8 cellular contexts compared by ENCODE assay signal in the genomic region with DNA sequence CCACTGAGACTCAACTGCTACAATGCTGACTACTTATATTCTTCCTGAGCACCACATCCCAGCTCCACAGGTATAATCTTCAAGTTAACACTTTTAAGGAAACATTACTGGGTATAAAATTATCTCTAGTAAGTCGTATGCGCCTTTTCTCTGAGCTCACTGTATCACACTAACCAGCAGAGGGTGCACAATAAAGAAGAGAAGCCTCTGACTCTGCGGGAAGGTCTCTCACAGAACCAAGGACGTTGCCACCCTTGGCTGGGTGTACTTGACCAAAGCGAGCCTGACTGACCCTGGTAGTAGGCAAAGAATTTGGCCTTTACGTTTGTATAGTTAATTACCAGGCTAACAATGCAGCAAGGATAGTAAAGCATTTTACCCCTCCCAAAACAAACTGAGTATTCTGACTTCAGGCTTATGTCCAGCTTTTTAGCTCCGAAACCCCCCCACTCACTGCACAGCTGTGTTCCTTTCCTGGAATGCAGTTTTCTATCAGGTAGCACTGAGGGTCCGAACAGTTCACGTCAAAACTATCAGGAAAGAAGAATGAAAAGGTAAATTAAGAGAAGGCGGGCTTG. TPM values are rescaled to one million over a fixed set of nuclear protein-coding genes. Genes with fewer than 3 reads are reported as not detected.
DNase-seq lines count a peak whose midpoint lies in the region; ATAC-seq and TF ChIP-seq lines count a peak whose summit lies in the region.

BTBD18 (minus strand) TSS at position 144 of the 578 bp plus-strand sequence. CDS start 631 bp downstream, outside the sequence.

- H3K4me2 ChIP-seq in DND-41 (ENCODE audit: insufficient read depth, low read length): no peak within 1 kb of the TSS

- no peak within 1 kb of the TSS for H3K27ac ChIP-seq in DND-41 (ENCODE audit: low read length)
- no peak within 1 kb of the TSS for H3K27ac ChIP-seq in foreskin keratinocyte
- H3K27ac ChIP-seq in psoas muscle: no peak within 1 kb of the TSS

- H3K4me1 ChIP-seq in DND-41 (ENCODE audit: insufficient read depth, low read length) (no peaks in the 10 kb centered on the region), foreskin keratinocyte (no peaks in the 10 kb centered on the region), psoas muscle (no peaks in the 10 kb centered on the region)

- no peaks in the 10 kb centered on the region for H4K20me1 ChIP-seq in DND-41 (ENCODE audit: insufficient read depth, low read length)

- TF ChIP-seq CTCF in DND-41 (IDR thresholded peaks at IDR 0.05; ENCODE audit: borderline replicate concordance, extremely low read depth, low read length, poor library complexity, severe bottlenecking): peak; percentile 58
- peak; percentile 72 for TF ChIP-seq CTCF in foreskin keratinocyte (conservative IDR thresholded peaks at IDR 0.05)
- peak; percentile 40 for TF ChIP-seq CTCF in psoas muscle (IDR thresholded peaks at IDR 0.05)

- H3K36me3 ChIP-seq in DND-41 (ENCODE audit: insufficient read depth, low read length) (no peaks in the 10 kb centered on the region), psoas muscle (ENCODE audit: insufficient read depth in 1 of 2, low read depth in 1 of 2) (peaks cover 2 to 31% of the 10 kb centered on the region in 2 donors)

- H3K9me3 ChIP-seq in DND-41 (ENCODE audit: insufficient read depth, low read length, severe bottlenecking) (no peaks in the 10 kb centered on the region), psoas muscle (no peaks in the 10 kb centered on the region)

- H3K4me3 ChIP-seq in DND-41 (ENCODE audit: low read depth in 1 of 2, low read length in 2 of 2): no peak within 1 kb of the TSS
- no peak within 1 kb of the TSS for H3K4me3 ChIP-seq in psoas muscle

- intact Hi-C loops in psoas muscle (cut with DNase I): loop anchor here in 1 of 2 donors (2.0 kb wide), 1 partner anchor 49 kb away; no protein-coding TSS in a partner anchor

- 50 to 53% (median 51%) methylated on average over 10 of the region's 10 CpGs for WGBS in psoas muscle, 3 donors

- no peak within 1 kb of the TSS for H2AFZ ChIP-seq in DND-41 (ENCODE audit: low read depth, low read length)

- ATAC-seq in DND-41 (ENCODE audit: insufficient read depth, low read depth): peak; percentile 70
- peak; percentile 73 for ATAC-seq in foreskin keratinocyte
- ATAC-seq in psoas muscle: peak; percentile 51 to 74 (median 62)
- ATAC-seq in GM18909 (IDR thresholded peaks at IDR 0.05; ENCODE audit: poor library complexity, unreplicated experiment): no peak

- no peak within 1 kb of the TSS for H3K9ac ChIP-seq in DND-41 (ENCODE audit: low read depth, low read length)

- no peaks in the 10 kb centered on the region for H3K27me3 ChIP-seq in DND-41 (ENCODE audit: insufficient read depth, low read length, poor library complexity)
- no peaks in the 10 kb centered on the region for H3K27me3 ChIP-seq in foreskin keratinocyte
- H3K27me3 ChIP-seq in psoas muscle (ENCODE audit: insufficient read depth in 3 of 3, low read length in 2 of 3): no peaks in the 10 kb centered on the region

- DNase-seq in DND-41 (peak; percentile 25), HPDE6-E6E7 (ENCODE audit: extremely low spot score) (peak; percentile 49), SW480 (ENCODE audit: low spot score) (peak; percentile 56), foreskin keratinocyte (peak in 1 of 2 donors; percentile 35), psoas muscle (no peak), NCI-H128 (lab: John Stamatoyannopoulos, UW; ENCODE audit: unreplicated experiment) (no peak), epidermal melanocyte (ENCODE audit: insufficient read length, low spot score) (no peak)

- H3K79me2 ChIP-seq in DND-41 (ENCODE audit: insufficient read depth, low read length): no peaks in the 10 kb centered on the region

RNA-seq across cellular contexts. Expression of gene BTBD18, which starts in this region (rescaled TPM):
- total RNA-seq in foreskin keratinocyte (not detected in 2 replicates), psoas muscle (not detected)
- polyA plus RNA-seq in foreskin keratinocyte (not detected in 2 replicates), psoas muscle (under 1 TPM in 1 of 3 donors, not detected in 2; 0.03 TPM)

Comparison
In these comparisons a context has a peak if more than half of its experiments do, and no peak if none do; other contexts are left out.
1. Peak in ATAC-seq in foreskin keratinocyte; RNA of the gene not detected or under 1 TPM.
2. Peak in ATAC-seq in psoas muscle; RNA of the gene not detected or under 1 TPM.
3. DNase-seq: peak in DND-41 (single experiment), HPDE6-E6E7 (single experiment) and SW480 (single experiment); none in psoas muscle (0 of 2), NCI-H128 (single experiment) and epidermal melanocyte (single experiment).
4. Peak in every context shown above with its lines, with median percentiles within 50 percentile points of each other: CTCF ChIP-seq.